23 cellular contexts compared by ENCODE assay signal in genomic region chr1:110245876-110246620, GRCh38. TPM values are rescaled to one million over a fixed set of nuclear protein-coding genes. Genes with fewer than 3 reads are reported as not detected.
DNase-seq lines count a peak whose midpoint lies in the region; ATAC-seq and TF ChIP-seq lines count a peak whose summit lies in the region.
"Had no signal": no experiment of that assay in that cellular context is flagged by ENCODE, and none has a peak within 500 bp of the region (broad histone marks: within the 10 kb centered on the region; RNA-seq: fewer than 3 reads in every experiment).

No MANE protein-coding gene starts in this region.

- 0 out of 2 replicates have a peak, but pooled peaks cover 8% of the 10 kb centered on the region for H3F3A ChIP-seq in GM23248 (ENCODE audit: insufficient read depth)

- no peak overlapping the region for H3K4me2 ChIP-seq in GM23248 (ENCODE audit: unreplicated experiment)

- POLR2A ChIA-PET in BJ (lab: Charles Lee): interaction anchor here (0.6 kb wide), 1 partner anchor 10 kb away, joined by 3 read pairs; no protein-coding TSS in a partner anchor

- no peak for TF ChIP-seq CTCF in BJ (IDR thresholded peaks at IDR 0.05; ENCODE audit: insufficient read depth, low read depth, low read length)

- H4K20me1 ChIP-seq in GM23248 (ENCODE audit: insufficient read depth): no peaks in the 10 kb centered on the region

- H2AFZ ChIP-seq in GM23248: no peak overlapping the region

- CTCF ChIA-PET in BJ (lab: Yijun Ruan, JAX): interaction anchor here (0.9 to 1.5 kb wide), 4 partner anchors 37 to 67 kb away, joined by 3 to 5 read pairs (median 4); no protein-coding TSS in a partner anchor

- H3K9me2 ChIP-seq in GM23248 (ENCODE audit: insufficient read depth): no peaks in the 10 kb centered on the region

- H3K9me3 ChIP-seq in GM23248 (ENCODE audit: low read depth): no peaks in the 10 kb centered on the region
- H3K9me3 ChIP-seq: HAP-1 had no signal

- whole genome bisulfite sequencing in GM23248 (ENCODE audit: low coverage in 1 of 2, low lambda C conversion rate in 2 of 2, missing lambda C conversion rate in 2 of 2), 2 experiments: 45 to 47% methylated on average over 9 of the region's 9 CpGs

- no peak for ATAC-seq in HG03571 (IDR thresholded peaks at IDR 0.05; ENCODE audit: unreplicated experiment)
- ATAC-seq: SK-N-SH treated with all-trans-retinoic acid at 6 μM for 48 hours had no signal

- H3K27ac ChIP-seq in GM23248 (no peak overlapping the region), epithelial cell of prostate (no peak overlapping the region)
- H3K27ac ChIP-seq: C4-2B had no signal

- DNase-seq in BJ (ENCODE audit: low read depth) (peak; percentile 25), GM23248 (peak; percentile 22), epithelial cell of prostate (ENCODE audit: low read depth, low spot score) (peak; percentile 31), myocyte (ENCODE audit: low read depth) (peak; percentile 33), CD1c-positive myeloid dendritic cell (ENCODE audit: extremely low spot score) (no peak), NCI-H1930 (lab: John Stamatoyannopoulos, UW) (no peak), cerebellar cortex (ENCODE audit: low spot score) (no peak)
- DNase-seq: DMS79; Kasumi-1; MM.1S; NCI-H1092; NCI-H146; NCI-H2081; NCI-H2171 treated with DMSO at 0.1 percent for 48 hours; NCI-H446; NCI-H526 treated with DMSO at 0.1 percent for 48 hours; NK-92 treated with Interleukin-12 subunit alpha and Interleukin-12 subunit beta, amount 100 ng/mL, for 24 hours; OCI-M1; SIG-M5 had no signal

- H3K79me2 ChIP-seq in GM23248 (ENCODE audit: insufficient read depth): no peaks in the 10 kb centered on the region

- no peaks in the 10 kb centered on the region for H3K4me1 ChIP-seq in GM23248 (ENCODE audit: insufficient read depth)
- H3K4me1 ChIP-seq: HAP-1 had no signal

- in situ Hi-C loops in GM23248 (cut with MboI): no loop called here

- no peak overlapping the region for H3K9ac ChIP-seq in GM23248

- H3K27me3 ChIP-seq in BJ (ENCODE audit: control insufficient read depth, insufficient read depth, low read length) (no peaks in the 10 kb centered on the region), GM23248 (replicated peaks; ENCODE audit: insufficient read depth) (no peaks in the 10 kb centered on the region)

- H3K36me3 ChIP-seq in BJ (ENCODE audit: control insufficient read depth, insufficient read depth, low read length) (no peaks in the 10 kb centered on the region), GM23248 (ENCODE audit: low read depth) (no peaks in the 10 kb centered on the region)
- H3K36me3 ChIP-seq: HAP-1 had no signal

- no peak overlapping the region for H3K4me3 ChIP-seq in BJ (ENCODE audit: low read depth, low read length)
- no peak overlapping the region for H3K4me3 ChIP-seq in GM23248
- H3K4me3 ChIP-seq: HAP-1 had no signal

RNA-seq across cellular contexts. Expression of gene KCNC4, which starts 35.9 kb away (rescaled TPM):
- polyA plus RNA-seq in BJ (2011; rRNA removed) (1.6 and 2.6 TPM in 2 replicates), GM23248 (2016; fragmentation: Nextera tagmentation; extraction: Ambion mirVana) (8.0 and 8.9 TPM in 2 replicates)
- 3.0 and 3.2 TPM in 2 replicates for polyA minus RNA-seq in BJ (2011; rRNA and poly(A)+ RNA removed)
- total RNA-seq in GM23248 (2014; rRNA removed; shearing (Covaris generic)): 12.1 and 29.3 TPM in 2 replicates
- total RNA-seq in myocyte: 3.6 and 9.5 TPM in 2 replicates
- polyA plus RNA-seq in myocyte (2012): 10.2 TPM

Comparison
In these comparisons a context has a peak if more than half of its experiments do, and no peak if none do; other contexts are left out.
1. DNase-seq: peak in BJ (single experiment), GM23248 (single experiment), epithelial cell of prostate (single experiment) and myocyte (single experiment); none in CD1c-positive myeloid dendritic cell (single experiment), NCI-H1930 (0 of 2) and cerebellar cortex (single experiment).